Comparison of ENCODE assay signal across 18 cellular contexts in genomic region chr10:101126684-101127628, GRCh38. TPM values are rescaled to one million over a fixed set of nuclear protein-coding genes. Genes with fewer than 3 reads are reported as not detected.
A peak's percentile ranks its signal among the peaks of the same experiment; 100 is the strongest.
DNase-seq lines count a peak whose midpoint lies in the region; ATAC-seq and TF ChIP-seq lines count a peak whose summit lies in the region.
"Had no signal": no experiment of that assay in that cellular context is flagged by ENCODE, and none has a peak within 500 bp of the region (broad histone marks: within the 10 kb centered on the region; RNA-seq: fewer than 3 reads in every experiment).

No MANE protein-coding gene starts in this region.

- H3K36me3 ChIP-seq in H7 (replicated peaks; ENCODE audit: control insufficient read depth, insufficient read depth, low read length) (no peaks in the 10 kb centered on the region), osteoblast (ENCODE audit: insufficient read depth, low read length) (no peaks in the 10 kb centered on the region)
- H3K36me3 ChIP-seq: HAP-1 had no signal

- no peaks in the 10 kb centered on the region for H3K9me3 ChIP-seq in osteoblast (ENCODE audit: low read depth, low read length)
- H3K9me3 ChIP-seq: Caco-2, HAP-1 had no signal

- H3K4me2 ChIP-seq in osteoblast (ENCODE audit: insufficient read depth, low read length): no peak overlapping the region

- H3K4me3 ChIP-seq in H7 (ENCODE audit: insufficient read depth, low read depth, low read length) (no peak overlapping the region), osteoblast (ENCODE audit: insufficient read depth, low read length) (no peak overlapping the region)
- H3K4me3 ChIP-seq: HAP-1 had no signal

- peaks cover 4% of the 10 kb centered on the region for H4K20me1 ChIP-seq in osteoblast (ENCODE audit: insufficient read depth, low read length)

- no peaks in the 10 kb centered on the region for H3K79me2 ChIP-seq in osteoblast (ENCODE audit: insufficient read depth, low read length)

- TF ChIP-seq CTCF in osteoblast (IDR thresholded peaks at IDR 0.05; ENCODE audit: extremely low read depth, low read depth, low read length): no peak

- no peak overlapping the region for H2AFZ ChIP-seq in osteoblast (ENCODE audit: low read length)

- no peaks in the 10 kb centered on the region for H3K4me1 ChIP-seq in osteoblast (ENCODE audit: insufficient read depth, low read length)

- H3K27me3 ChIP-seq in H7 (ENCODE audit: control insufficient read depth, insufficient read depth, low read length) (peaks cover 99% of the 10 kb centered on the region), osteoblast (ENCODE audit: insufficient read depth, low read length) (peaks cover 98% of the 10 kb centered on the region)

- no peak for ATAC-seq in HG02840 (IDR thresholded peaks at IDR 0.05; ENCODE audit: low FRiP score, unreplicated experiment)

- H3K27ac ChIP-seq in osteoblast (ENCODE audit: low read depth, low read length): no peak overlapping the region

- DNase-seq in H7: peak; percentile 65
- peak; percentile 38 for DNase-seq in ecto neural progenitor cell (ENCODE audit: low spot score)
- peak; percentile 77 for DNase-seq in osteoblast (ENCODE audit: insufficient read length, low spot score, missing footprints)
- DNase-seq in ureter (ENCODE audit: low spot score): peak; percentile 29
- DNase-seq in COLO668 (lab: John Stamatoyannopoulos, UW; ENCODE audit: unreplicated experiment): no peak
- no peak for DNase-seq in D341Med (ENCODE audit: low spot score)
- DNase-seq: C1 segment of cervical spinal cord; Caco-2; CD4-positive, alpha-beta memory T cell; DMS 273 treated with DMSO at 0.1 percent for 48 hours; DMS79; GF-D8; HFFc6 had no signal

RNA-seq across cellular contexts. Expression of gene TLX1, which starts 4.1 kb away (rescaled TPM):
- total RNA-seq in H7 (2014; rRNA removed; shearing (Covaris generic)): 0.11 TPM in 1 of 2 replicates, not detected in the other
- not detected in 2 replicates for total RNA-seq in osteoblast
- not detected for total RNA-seq in ureter
- total RNA-seq: A172; A673; CD4-positive, alpha-beta memory T cell; H4; HFFc6 had no signal

Comparison
In these comparisons a context has a peak if more than half of its experiments do, and no peak if none do; other contexts are left out.
1. DNase-seq: peak in H7 (single experiment), ecto neural progenitor cell (single experiment), osteoblast (single experiment) and ureter (single experiment); none in COLO668 (single experiment) and D341Med (single experiment).